15 cellular contexts compared by ENCODE assay signal in genomic region chr17:76740329-76741118, GRCh38. TPM values are rescaled to one million over a fixed set of nuclear protein-coding genes. Genes with fewer than 3 reads are reported as not detected.
DNase-seq lines count a peak whose midpoint lies in the region; ATAC-seq and TF ChIP-seq lines count a peak whose summit lies in the region.
"Had no signal": no experiment of that assay in that cellular context is flagged by ENCODE, and none has a peak within 500 bp of the region (broad histone marks: within the 10 kb centered on the region; RNA-seq: fewer than 3 reads in every experiment).

No MANE protein-coding gene starts in this region.

- no peak for ATAC-seq in SK-N-SH treated with all-trans-retinoic acid at 6 μM for 48 hours
- ATAC-seq: mucosa of descending colon had no signal

- H3K4me1 ChIP-seq in SK-N-SH (ENCODE audit: control insufficient read depth in 1 of 2, insufficient read depth in 2 of 2, low read depth in 1 of 2, low read length in 1 of 2) (peaks cover 11 to 14% of the 10 kb centered on the region in 2 experiments; a peak in 3 of 4 replicates), ascending aorta (peaks cover 2 to 24% of the 10 kb centered on the region in 2 donors), transverse colon (peaks cover under 1 to 36% (median 19%) of the 10 kb centered on the region in 4 donors)

- 91% methylated on average over 5 of the region's 5 CpGs for WGBS in SK-N-SH (ENCODE audit: low lambda C conversion rate)
- WGBS in transverse colon (ENCODE audit: low coverage in 1 of 2), 2 donors = 67 to 78% methylated on average over 5 of the region's 5 CpGs

- no peaks in the 10 kb centered on the region for H3K27me3 ChIP-seq in SK-N-SH (ENCODE audit: insufficient read depth)
- H3K27me3 ChIP-seq in ascending aorta = no peaks in the 10 kb centered on the region
- H3K27me3 ChIP-seq in transverse colon = no peaks in the 10 kb centered on the region
- H3K27me3 ChIP-seq: thyroid gland had no signal

- H3K9me3 ChIP-seq in SK-N-SH (no peaks in the 10 kb centered on the region), ascending aorta (no peaks in the 10 kb centered on the region), transverse colon (no peaks in the 10 kb centered on the region)
- H3K9me3 ChIP-seq: mucosa of descending colon, thyroid gland had no signal

- TF ChIP-seq CTCF in SK-N-SH (IDR thresholded peaks at IDR 0.05) = no peak
- no peak for TF ChIP-seq CTCF in ascending aorta (IDR thresholded peaks at IDR 0.05)
- no peak for TF ChIP-seq CTCF in transverse colon (IDR thresholded peaks at IDR 0.05)

- DNase-seq in SK-N-SH (no peak), ascending aorta (ENCODE audit: low spot score in 2 of 2) (peak in 1 of 2 donors; percentile 78), iris pigment epithelial cell (ENCODE audit: low read depth) (peak; percentile 62), transverse colon (no peak), NCI-H1048 (lab: John Stamatoyannopoulos, UW) (no peak), nucleus accumbens (lab: John Stamatoyannopoulos, UW) (no peak)
- DNase-seq in activated T-cell treated with anti-CD3 and anti-CD28 coated beads, Interleukin-2, amount 50 U/mL, for 1 hour = no peak
- DNase-seq: activated CD4-positive, alpha-beta T cell treated with anti-CD3 and anti-CD28 coated beads, Interleukin-2, amount 50 U/mL, for 48 hours; immature natural killer cell; KG1; NCI-H2171 treated with DMSO at 0.1 percent for 48 hours; thyroid gland had no signal

- H4K20me1 ChIP-seq in SK-N-SH (ENCODE audit: insufficient read depth) = peaks cover 8% of the 10 kb centered on the region

- peaks cover 37 to 43% of the 10 kb centered on the region in 2 experiments for H3K36me3 ChIP-seq in SK-N-SH (replicated peaks in 1 of 2; ENCODE audit: control insufficient read depth in 1 of 2, insufficient read depth in 2 of 2, low read length in 1 of 2)
- H3K36me3 ChIP-seq in ascending aorta = peaks cover 29 to 39% of the 10 kb centered on the region in 2 donors
- H3K36me3 ChIP-seq in transverse colon = peaks cover 0 to 39% (median 11%) of the 10 kb centered on the region in 4 donors

- H3K9me2 ChIP-seq in SK-N-SH = no peaks in the 10 kb centered on the region

- H3K4me3 ChIP-seq in SK-N-SH (ENCODE audit: low read depth in 2 of 2, low read length in 1 of 2) (no peak overlapping the region), ascending aorta (peak overlapping the region in 1 of 2 donors; percentile 92), transverse colon (no peak overlapping the region)
- H3K4me3 ChIP-seq: mucosa of descending colon, skin epidermis, thyroid gland had no signal

- in situ Hi-C loops in transverse colon (cut with MboI; ENCODE audit: low pct_ligation_motif_present in 1 of 4, low pct_unique_long_range_greater_than_20kb in 1 of 4, low sequenced_read_pairs in 3 of 4) = no loop called here

- peaks cover 50% of the 10 kb centered on the region for H3K79me2 ChIP-seq in SK-N-SH (ENCODE audit: insufficient read depth)

- POLR2A ChIA-PET in SK-N-SH (lab: Yijun Ruan, JAX) = interaction anchor here (0.6 kb wide), 1 partner anchor 212 kb away, joined by 4 read pairs; no protein-coding TSS in a partner anchor

- intact Hi-C loops in ascending aorta (cut with DNase I) (no loop called here), transverse colon (cut with DNase I; ENCODE audit: low total_unique reads) (no loop called here)

- no peak for TF ChIP-seq EP300 in SK-N-SH (IDR thresholded peaks at IDR 0.05; ENCODE audit: borderline replicate concordance in 1 of 2, low read depth in 1 of 2, low read length in 1 of 2)
- no peak for TF ChIP-seq EP300 in transverse colon (IDR thresholded peaks at IDR 0.05; ENCODE audit: low read depth)

- H3F3A ChIP-seq in SK-N-SH (replicated peaks; ENCODE audit: insufficient read depth) = peaks cover 18% of the 10 kb centered on the region

- H2AFZ ChIP-seq in SK-N-SH (ENCODE audit: low read depth) = no peak overlapping the region

- no peak for TF ChIP-seq POLR2A in transverse colon (IDR thresholded peaks at IDR 0.05)

- H3K27ac ChIP-seq in SK-N-SH (ENCODE audit: low read depth in 2 of 2, low read length in 1 of 2) (peak overlapping the region in 1 of 2 experiments; percentile 20; a peak in 1 of 4 replicates), ascending aorta (peak overlapping the region; percentile 73 to 78), transverse colon (peak overlapping the region; percentile 38 to 61 (median 58))
- H3K27ac ChIP-seq: skin epidermis, thyroid gland had no signal

- no peak overlapping the region for H3K9ac ChIP-seq in SK-N-SH

- peak overlapping the region; percentile 94; the same call in 1 of the 2 replicates for H3K4me2 ChIP-seq in SK-N-SH

- no peak for TF ChIP-seq RAD21 in SK-N-SH (IDR thresholded peaks at IDR 0.05; ENCODE audit: low read length)

- CTCF ChIA-PET in SK-N-SH (lab: Yijun Ruan, JAX) = interaction anchor here (1.3 to 5.8 kb wide), 5 partner anchors 14 to 348 kb away, joined by 3 to 34 read pairs (median 4); partner anchors contain the start of genes JMJD6, METTL23 and MGAT5B

TF ChIP-seq in SK-N-SH, 30 proteins besides CTCF, POLR2A, EP300 and RAD21 (continues in another document):
- no peak for TF ChIP-seq IRF3 (IDR thresholded peaks at IDR 0.05; ENCODE audit: low read depth, low read length)
- TF ChIP-seq EZH2phosphoT487 (IDR thresholded peaks at IDR 0.05; ENCODE audit: borderline replicate concordance, low read depth) = no peak
- TF ChIP-seq JUND (IDR thresholded peaks at IDR 0.05) = no peak
- TF ChIP-seq, protein P1, sequence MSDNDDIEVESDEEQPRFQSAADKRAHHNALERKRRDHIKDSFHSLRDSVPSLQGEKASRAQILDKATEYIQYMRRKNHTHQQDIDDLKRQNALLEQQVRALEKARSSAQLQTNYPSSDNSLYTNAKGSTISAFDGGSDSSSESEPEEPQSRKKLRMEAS (IDR thresholded peaks at IDR 0.05; ENCODE audit: low read depth) = no peak
- TF ChIP-seq MEF2A (IDR thresholded peaks at IDR 0.05; ENCODE audit: borderline replicate concordance, low read depth) = no peak
- TF ChIP-seq YY1 (IDR thresholded peaks at IDR 0.05; ENCODE audit: low read depth) = no peak
- no peak for TF ChIP-seq RXRA (IDR thresholded peaks at IDR 0.05; ENCODE audit: borderline replicate concordance, low read depth)
- no peak for TF ChIP-seq RFX5 (IDR thresholded peaks at IDR 0.05; ENCODE audit: low read length)

TF ChIP-seq in SK-N-SH treated with all-trans-retinoic acid at 6 μM for 48 hours, 23 proteins besides CTCF, POLR2A, EP300 and RAD21:
- TF ChIP-seq ESRRG (CRISPR knock-in tag; IDR thresholded peaks at IDR 0.05) = no peak
- TF ChIP-seq PATZ1 (CRISPR knock-in tag; IDR thresholded peaks at IDR 0.05; ENCODE audit: borderline replicate concordance) = no peak

RNA-seq across cellular contexts. Expression of gene MFSD11, which starts 2.6 kb away (rescaled TPM):
- 22.7 and 28.3 TPM in 2 replicates for polyA plus RNA-seq in SK-N-SH (2012; rRNA removed)
- polyA plus RNA-seq in SK-N-SH (2012; cell fraction: cytosol; rRNA removed) = 24.9 and 26.3 TPM in 2 replicates
- polyA plus RNA-seq in SK-N-SH (2012; cell fraction: nucleus; rRNA removed) = 28.4 and 31.2 TPM in 2 replicates
- total RNA-seq in ascending aorta (13.4 TPM), transverse colon (10 to 100 TPM in 3 of 4 donors, 1 to 10 TPM in 1; 7.6 to 41.3 (median 25.7) TPM)

RNA-seq across cellular contexts. Expression of gene SRSF2, which starts 3.4 kb away (rescaled TPM):
- polyA plus RNA-seq in SK-N-SH (2012; rRNA removed) = 211 and 271 TPM in 2 replicates
- 162 and 197 TPM in 2 replicates for polyA plus RNA-seq in SK-N-SH (2012; cell fraction: cytosol; rRNA removed)
- 1,226 and 1,940 TPM in 2 replicates for polyA plus RNA-seq in SK-N-SH (2012; cell fraction: nucleus; rRNA removed)
- 429 TPM for total RNA-seq in ascending aorta
- total RNA-seq in transverse colon = 1,000 to 10,000 TPM in 1 of 4 donors, 100 to 1,000 TPM in 3; 193 to 1,196 (median 348) TPM

RNA-seq across cellular contexts. Expression of gene METTL23, which starts 13.9 kb away (rescaled TPM):
- polyA plus RNA-seq in SK-N-SH (2012; rRNA removed) = 75.9 and 96.8 TPM in 2 replicates
- 87.6 and 89.2 TPM in 2 replicates for polyA plus RNA-seq in SK-N-SH (2012; cell fraction: cytosol; rRNA removed)
- polyA plus RNA-seq in SK-N-SH (2012; cell fraction: nucleus; rRNA removed) = 80.8 and 107 TPM in 2 replicates
- 31.2 TPM for total RNA-seq in ascending aorta
- 10 to 100 TPM in 3 of 4 donors, not detected in 1; 11.2 to 34.1 (median 24.7) TPM for total RNA-seq in transverse colon

RNA-seq across cellular contexts. Expression of gene JMJD6, which starts 14.1 kb away (rescaled TPM):
- 20.1 and 23.3 TPM in 2 replicates for polyA plus RNA-seq in SK-N-SH (2012; rRNA removed)
- polyA plus RNA-seq in SK-N-SH (2012; cell fraction: cytosol; rRNA removed) = 15.2 and 15.7 TPM in 2 replicates
- 60.2 and 109 TPM in 2 replicates for polyA plus RNA-seq in SK-N-SH (2012; cell fraction: nucleus; rRNA removed)
- total RNA-seq in ascending aorta (29.4 TPM), transverse colon (10 to 100 TPM; 25.4 to 58.4 (median 26.9) TPM)

RNA-seq across cellular contexts. Expression of gene MXRA7, which starts 29.8 kb away (rescaled TPM):
- 154 and 187 TPM in 2 replicates for polyA plus RNA-seq in SK-N-SH (2012; rRNA removed)
- polyA plus RNA-seq in SK-N-SH (2012; cell fraction: cytosol; rRNA removed) = 223 and 232 TPM in 2 replicates
- polyA plus RNA-seq in SK-N-SH (2012; cell fraction: nucleus; rRNA removed) = 55.0 and 81.5 TPM in 2 replicates
- 122 TPM for total RNA-seq in ascending aorta
- 100 to 1,000 TPM in 1 of 4 donors, 10 to 100 TPM in 3; 31.0 to 633 (median 52.5) TPM for total RNA-seq in transverse colon
